Comparison of ENCODE assay signal across 1 cellular context in the genomic region with DNA sequence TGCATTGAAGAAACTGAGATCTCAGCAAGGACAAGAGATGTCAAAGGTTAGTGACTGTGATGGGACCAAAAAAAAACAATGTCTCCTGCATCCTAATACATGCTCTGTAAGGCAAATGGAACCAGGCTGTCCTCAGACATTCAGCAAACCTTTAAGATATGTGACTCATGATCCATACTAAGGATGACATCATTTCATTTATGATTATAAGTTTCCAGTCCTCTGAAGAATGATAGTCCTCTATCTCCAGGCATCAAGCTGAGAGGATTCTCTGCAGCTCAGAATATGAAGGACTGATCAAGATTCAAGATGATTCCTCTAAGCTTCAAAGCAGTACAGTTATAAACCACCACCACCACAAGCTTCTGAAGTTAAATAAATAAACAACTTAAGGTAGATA.
TF ChIP-seq lines count a peak whose summit lies in the region.

No MANE protein-coding gene starts in this region.

TF ChIP-seq in IMR-90, 13 proteins besides CTCF, POLR2A, EP300 and RAD21:
- TF ChIP-seq USF2 (IDR thresholded peaks at IDR 0.05; ENCODE audit: low read depth, low read length) (no peak), MXI1 (IDR thresholded peaks at IDR 0.05; ENCODE audit: borderline replicate concordance, low read depth, low read length) (no peak), MAFK (IDR thresholded peaks at IDR 0.05; ENCODE audit: low read depth, low read length) (no peak), FOS (IDR thresholded peaks at IDR 0.05; ENCODE audit: low read depth, low read length) (no peak), RCOR1 (IDR thresholded peaks at IDR 0.05; ENCODE audit: insufficient replicate concordance, low read length) (no peak), RFX5 (IDR thresholded peaks at IDR 0.05; ENCODE audit: low read depth, low read length) (no peak), NFE2L2 (IDR thresholded peaks at IDR 0.05; ENCODE audit: low read depth, low read length) (no peak), CEBPB (IDR thresholded peaks at IDR 0.05; ENCODE audit: low read depth, low read length) (no peak), CHD1 (IDR thresholded peaks at IDR 0.05; ENCODE audit: low read depth, low read length) (no peak)
TF ChIP-seq in IMR-90: peak in this region for 0.
